Comparison of ENCODE assay signal across 13 cellular contexts in the genomic region with DNA sequence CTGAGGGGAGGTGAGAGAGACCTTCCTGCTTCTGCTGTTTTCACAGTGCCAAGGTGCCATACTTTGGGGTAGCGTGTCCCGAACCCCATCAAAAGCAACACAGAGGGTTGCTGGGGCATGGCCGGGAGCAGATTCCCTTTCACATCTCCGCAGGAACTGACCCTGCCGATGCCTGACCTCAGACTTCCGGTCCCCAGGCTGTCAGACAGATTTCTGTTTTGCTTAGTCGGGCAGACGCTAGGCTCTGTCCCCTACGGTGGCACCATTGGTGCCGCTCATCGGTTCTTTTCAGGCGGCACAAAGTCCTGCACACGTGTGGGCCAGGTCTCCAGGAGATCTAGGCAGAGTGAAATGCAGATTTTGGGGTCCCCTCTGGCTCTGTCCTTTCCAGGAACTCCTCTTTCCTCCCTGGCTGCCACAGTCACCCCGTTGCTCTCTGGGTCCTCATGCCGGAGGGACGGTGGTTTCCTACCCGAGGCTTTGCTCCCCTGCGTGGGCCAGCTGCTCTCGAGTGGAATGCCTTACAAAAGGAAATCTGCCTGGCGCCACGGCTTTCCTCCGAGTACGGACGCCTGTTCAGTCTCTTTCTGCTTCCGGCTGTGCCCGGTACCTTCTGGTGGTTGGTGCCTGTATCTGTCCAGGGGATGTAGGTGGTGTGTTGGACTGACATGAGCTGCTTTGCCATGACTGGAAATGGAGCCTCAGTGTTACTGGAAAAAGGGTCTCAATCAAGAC. TPM values are rescaled to one million over a fixed set of nuclear protein-coding genes. Genes with fewer than 3 reads are reported as not detected.
"Had no signal": no experiment of that assay in that cellular context is flagged by ENCODE, and none has a peak within 500 bp of the region (broad histone marks: within the 10 kb centered on the region; RNA-seq: fewer than 3 reads in every experiment).

No MANE protein-coding gene starts in this region.

- H3K9me3 Mint-ChIP-seq: activated B cell treated with CpG ODN at 0.5 μM for 24 hours; stimulated activated naive CD8-positive, alpha-beta T cell treated with anti-CD3 and anti-CD28 coated beads, Interleukin-15, amount 100 ng/mL, for 72 hours had no signal

- H3K4me3 Mint-ChIP-seq: activated B cell treated with CpG ODN at 0.5 μM for 24 hours; stimulated activated naive CD8-positive, alpha-beta T cell treated with anti-CD3 and anti-CD28 coated beads, Interleukin-15, amount 100 ng/mL, for 72 hours had no signal

- H3K4me3 ChIP-seq: testis had no signal

- H3K9me3 ChIP-seq: testis had no signal

- DNase-seq: activated CD4-positive, alpha-beta T cell treated with anti-CD3 and anti-CD28 coated beads, Interleukin-2, amount 50 U/mL, for 1 hour; activated CD8-positive, alpha-beta memory T cell treated with anti-CD3 and anti-CD28 coated beads for 24 hours; activated naive CD4-positive, alpha-beta T cell treated with Interleukin-2 at 50 U/mL for 16 hours; naive thymus-derived CD8-positive, alpha-beta T cell; occipital lobe; stimulated activated naive CD8-positive, alpha-beta T cell treated with anti-CD3 and anti-CD28 coated beads, Interleukin-15, amount 100 ng/mL, for 72 hours; testis had no signal

- H3K27ac Mint-ChIP-seq: activated B cell treated with CpG ODN at 0.5 μM for 24 hours; stimulated activated naive CD8-positive, alpha-beta T cell treated with anti-CD3 and anti-CD28 coated beads, Interleukin-15, amount 100 ng/mL, for 72 hours had no signal

- H3K4me1 Mint-ChIP-seq: stimulated activated naive CD8-positive, alpha-beta T cell treated with anti-CD3 and anti-CD28 coated beads, Interleukin-15, amount 100 ng/mL, for 72 hours had no signal

- H3K27me3 Mint-ChIP-seq: activated B cell treated with CpG ODN at 0.5 μM for 24 hours; naive thymus-derived CD8-positive, alpha-beta T cell; stimulated activated naive CD8-positive, alpha-beta T cell treated with anti-CD3 and anti-CD28 coated beads, Interleukin-15, amount 100 ng/mL, for 72 hours had no signal

- H3K27me3 ChIP-seq: testis had no signal

- H3K27ac ChIP-seq: testis had no signal

- ATAC-seq: esophagus mucosa; naive thymus-derived CD8-positive, alpha-beta T cell; sciatic nerve; stimulated activated naive CD8-positive, alpha-beta T cell treated with anti-CD3 and anti-CD28 coated beads, Interleukin-15, amount 100 ng/mL, for 72 hours had no signal

RNA-seq across cellular contexts. Expression of a gene that starts 39.3 kb away (rescaled TPM):
- total RNA-seq: activated B cell treated with CpG ODN at 0.5 μM for 24 hours; astrocyte; esophagus mucosa; mucosa of gallbladder; naive thymus-derived CD8-positive, alpha-beta T cell; pulmonary artery endothelial cell; sciatic nerve had no signal

RNA-seq across cellular contexts. Expression of a gene that starts 50.2 kb away (rescaled TPM):
- total RNA-seq: astrocyte, occipital lobe, pulmonary artery endothelial cell had no signal
